In the genomic region with DNA sequence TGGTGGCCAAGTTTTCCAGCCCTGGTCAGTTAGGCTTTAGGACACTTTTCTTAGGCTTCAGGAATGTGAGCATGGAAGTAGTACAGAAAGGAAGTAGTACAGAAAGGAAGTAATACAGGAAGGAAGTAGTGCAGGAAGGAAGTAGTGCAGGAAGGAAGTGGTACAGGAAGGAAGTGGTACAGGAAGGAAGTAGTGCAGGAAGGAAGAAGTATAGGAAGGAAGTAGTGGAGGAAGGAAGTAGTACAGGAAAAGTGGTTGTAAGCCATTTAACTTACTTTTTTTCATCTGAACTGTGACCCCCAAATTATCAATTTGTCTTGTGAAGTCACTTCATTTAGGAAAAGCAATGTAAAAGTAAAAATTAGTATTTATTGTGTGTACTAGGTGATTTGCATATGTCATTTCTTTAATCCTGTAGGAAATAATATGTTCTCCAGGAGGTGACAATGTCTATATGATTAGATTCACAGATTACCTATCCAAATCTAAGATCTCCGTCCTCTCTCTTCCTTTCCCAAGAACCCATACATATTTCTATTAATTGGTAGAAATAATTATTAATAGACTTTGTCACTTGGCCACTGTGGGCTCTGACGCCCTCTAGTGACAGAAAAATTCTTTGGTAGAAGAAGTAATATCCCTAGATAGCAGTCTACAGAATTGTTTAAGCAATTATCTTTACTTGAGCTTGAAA, we compare ENCODE assay signal across 8 cellular contexts. TPM values are rescaled to one million over a fixed set of nuclear protein-coding genes. Genes with fewer than 3 reads are reported as not detected.
DNase-seq lines count a peak whose midpoint lies in the region; ATAC-seq and TF ChIP-seq lines count a peak whose summit lies in the region.

No MANE protein-coding gene starts in this region.

- no peaks in the 10 kb centered on the region for H3K36me3 ChIP-seq in breast epithelium

- peak; percentile 59 for TF ChIP-seq CTCF in LNCAP (IDR thresholded peaks at IDR 0.05)
- peak; percentile 68 to 80 (median 77) for TF ChIP-seq CTCF in breast epithelium (IDR thresholded peaks at IDR 0.05)

- H3K27ac ChIP-seq in breast epithelium = peak overlapping the region in 1 of 2 donors; percentile 48

- no peaks in the 10 kb centered on the region for H3K27me3 ChIP-seq in breast epithelium

- intact Hi-C loops in breast epithelium (cut with DNase I; ENCODE audit: low total_unique reads) = no loop called here

- H3K4me3 ChIP-seq in breast epithelium = no peak overlapping the region

- no peaks in the 10 kb centered on the region for H3K9me3 ChIP-seq in breast epithelium

- TF ChIP-seq POLR2A in breast epithelium (IDR thresholded peaks at IDR 0.05) = no peak

- H3K4me1 ChIP-seq in breast epithelium = peaks cover 0 to 5% of the 10 kb centered on the region in 2 donors

- DNase-seq in NCI-H1417 (lab: John Stamatoyannopoulos, UW) (peak; percentile 2 to 46 (median 18)), NCI-H1417 treated with DMSO at 0.1 percent for 48 hours (lab: John Stamatoyannopoulos, UW) (no peak), breast epithelium (ENCODE audit: low spot score in 2 of 2) (no peak), myocyte (ENCODE audit: low read depth) (peak; percentile 74), 8988T (no peak)

- ATAC-seq in HG03139 (IDR thresholded peaks at IDR 0.05; ENCODE audit: unreplicated experiment) (no peak), HG03045 (IDR thresholded peaks at IDR 0.05; ENCODE audit: unreplicated experiment) (no peak)

RNA-seq across cellular contexts. Expression of a gene that starts 3.9 kb away (rescaled TPM):
- total RNA-seq in breast epithelium = 10 to 100 TPM; 26.9 to 51.5 (median 47.3) TPM
- total RNA-seq in myocyte = 13.9 and 21.3 TPM in 2 replicates
- 8.4 TPM for polyA plus RNA-seq in myocyte (2012)

RNA-seq across cellular contexts. Expression of a gene that starts 34.1 kb away (rescaled TPM):
- total RNA-seq in breast epithelium (1,000 to 10,000 TPM in 2 of 3 donors, 10 to 100 TPM in 1; 87.9 to 1,054 (median 1,036) TPM), myocyte (1,010 and 1,436 TPM in 2 replicates)
- polyA plus RNA-seq in myocyte (2012) = 2,635 TPM

Comparison
In these comparisons a context has a peak if more than half of its experiments do, and no peak if none do; other contexts are left out.
1. DNase-seq: peak in NCI-H1417 (3 of 3) and myocyte (single experiment); none in NCI-H1417 treated with DMSO at 0.1 percent for 48 hours (single experiment), breast epithelium (0 of 2) and 8988T (single experiment).